In genomic region chr11:126061707-126062678, GRCh38 we compare ENCODE assay signal across 8 cellular contexts. TPM values are rescaled to one million over a fixed set of nuclear protein-coding genes. Genes with fewer than 3 reads are reported as not detected.
DNase-seq lines count a peak whose midpoint lies in the region; ATAC-seq, FAIRE-seq and TF ChIP-seq lines count a peak whose summit lies in the region.

No MANE protein-coding gene starts in this region.

- peaks cover 5% of the 10 kb centered on the region for H3K27me3 Mint-ChIP-seq in glutamatergic neuron (ENCODE audit: unreplicated experiment)

- H3K4me1 Mint-ChIP-seq in glutamatergic neuron (ENCODE audit: low read depth, unreplicated experiment) = peaks cover 23% of the 10 kb centered on the region

- peak; percentile 6 for DNase-seq in DMS114 treated with DMSO at 0.1 percent for 48 hours (lab: John Stamatoyannopoulos, UW; ENCODE audit: unreplicated experiment)
- DNase-seq in NCI-H510A treated with DMSO at 0.1 percent for 48 hours (lab: John Stamatoyannopoulos, UW) = peak; percentile 57
- DNase-seq in activated naive CD4-positive, alpha-beta T cell treated with Interleukin-2 at 50 U/mL for 16 hours = peak; percentile 37
- peak; percentile 70 for DNase-seq in glutamatergic neuron
- DNase-seq in pons (ENCODE audit: low spot score) = peak; percentile 52
- no peak for DNase-seq in GM12891 (ENCODE audit: insufficient read length, low spot score)

- no peak for TF ChIP-seq POLR2A in GM12891 (IDR thresholded peaks at IDR 0.05; ENCODE audit: low read depth, low read length)

- H3K36me3 Mint-ChIP-seq in glutamatergic neuron (ENCODE audit: unreplicated experiment) = no peaks in the 10 kb centered on the region

- ATAC-seq in HG02571 (IDR thresholded peaks at IDR 0.05; ENCODE audit: unreplicated experiment) (peak; percentile 12), GM19035 (IDR thresholded peaks at IDR 0.05; ENCODE audit: unreplicated experiment) (no peak)

- peak overlapping the region; percentile 97 for H3K27ac Mint-ChIP-seq in glutamatergic neuron (ENCODE audit: unreplicated experiment)

- TF ChIP-seq CTCF in glutamatergic neuron (IDR thresholded peaks at IDR 0.05; ENCODE audit: partially characterized antibody, unreplicated experiment) = peak; percentile 9

- H3K4me3 Mint-ChIP-seq in glutamatergic neuron (ENCODE audit: unreplicated experiment) = peak overlapping the region; percentile 99

- peaks cover 5% of the 10 kb centered on the region for H3K9me3 Mint-ChIP-seq in glutamatergic neuron (ENCODE audit: unreplicated experiment)

- no peak for FAIRE-seq in GM12891 (lab: Jason Lieb, UNC)

TF ChIP-seq in GM12891, 5 proteins besides CTCF, POLR2A, EP300 and RAD21:
- TF ChIP-seq PAX5 (IDR thresholded peaks at IDR 0.05; ENCODE audit: insufficient read depth, low read length, severe bottlenecking) (no peak), POLR2AphosphoS5 (IDR thresholded peaks at IDR 0.05; ENCODE audit: low read depth, low read length) (no peak), SPI1 (IDR thresholded peaks at IDR 0.05; ENCODE audit: low read depth, low read length) (no peak), TAF1 (IDR thresholded peaks at IDR 0.05; ENCODE audit: low read depth, low read length) (no peak)

RNA-seq across cellular contexts. Expression of gene CDON, which starts 0.7 kb away (rescaled TPM):
- 21.0 TPM for total RNA-seq in glutamatergic neuron (ENCODE audit: unreplicated experiment)
- polyA plus RNA-seq in GM12891 (2012; ENCODE audit: low read depth, missing spikeins) = 0.13 TPM
